In genomic region chr5:76660360-76660759, GRCh38 we compare ENCODE assay signal across 19 cellular contexts. TPM values are rescaled to one million over a fixed set of nuclear protein-coding genes. Genes with fewer than 3 reads are reported as not detected.
"Had no signal": no experiment of that assay in that cellular context is flagged by ENCODE, and none has a peak within 500 bp of the region (broad histone marks: within the 10 kb centered on the region; RNA-seq: fewer than 3 reads in every experiment).

No MANE protein-coding gene starts in this region.

- H3K36me3 ChIP-seq: breast epithelium, neural progenitor cell had no signal

- H3K9ac ChIP-seq: neural progenitor cell, parathyroid adenoma had no signal

- H3K27me3 Mint-ChIP-seq: activated CD8-positive, alpha-beta memory T cell treated with anti-CD3 and anti-CD28 coated beads, Interleukin-2, amount 10 ng/mL, durations not matched to agents 7 days and 5 days; activated naive CD8-positive, alpha-beta T cell; T-helper 17 cell had no signal

- DNase-seq: activated CD4-positive, alpha-beta T cell treated with anti-CD3 and anti-CD28 coated beads, Interleukin-2, amount 50 U/mL, for 4 hours; activated CD8-positive, alpha-beta memory T cell treated with anti-CD3 and anti-CD28 coated beads, Interleukin-2, amount 10 ng/mL, durations not matched to agents 7 days and 5 days; activated effector memory CD4-positive, alpha-beta T cell treated with anti-CD3 and anti-CD28 coated beads, Interleukin-2, amount 50 U/mL, for 16 hours; activated T-cell treated with anti-CD3 and anti-CD28 coated beads, Interleukin-2, amount 50 U/mL, for 4 hours; anterior cingulate cortex; glutamatergic neuron; immature natural killer cell; left cardiac atrium; lower lobe of right lung; retina; small intestine; stimulated activated naive CD4-positive, alpha-beta T cell treated with Interleukin-2 at 50 U/mL for 16 hours; T-helper 17 cell had no signal

- H3K79me2 ChIP-seq: parathyroid adenoma had no signal

- H3K4me3 Mint-ChIP-seq: activated CD8-positive, alpha-beta memory T cell treated with anti-CD3 and anti-CD28 coated beads, Interleukin-2, amount 10 ng/mL, durations not matched to agents 7 days and 5 days; activated naive CD8-positive, alpha-beta T cell; activated T-cell treated with anti-CD3 and anti-CD28 coated beads, Interleukin-2, amount 50 U/mL, for 4 hours; immature natural killer cell; mesothelial cell of epicardium; neural progenitor cell; T-helper 17 cell had no signal

- H3K4me3 ChIP-seq: breast epithelium, lower lobe of right lung, neural progenitor cell had no signal

- H3K4me1 Mint-ChIP-seq: activated CD8-positive, alpha-beta memory T cell treated with anti-CD3 and anti-CD28 coated beads, Interleukin-2, amount 10 ng/mL, durations not matched to agents 7 days and 5 days; immature natural killer cell had no signal

- H2AFZ ChIP-seq: neural progenitor cell, parathyroid adenoma had no signal

- H3K27ac Mint-ChIP-seq: activated CD8-positive, alpha-beta memory T cell treated with anti-CD3 and anti-CD28 coated beads, Interleukin-2, amount 10 ng/mL, durations not matched to agents 7 days and 5 days; activated naive CD8-positive, alpha-beta T cell; neural progenitor cell had no signal

- H3K4me1 ChIP-seq: breast epithelium, lower lobe of right lung, parathyroid adenoma had no signal

- H3K9me3 Mint-ChIP-seq: activated T-cell treated with anti-CD3 and anti-CD28 coated beads, Interleukin-2, amount 50 U/mL, for 4 hours; immature natural killer cell; mesothelial cell of epicardium; neural progenitor cell had no signal

- H3K4me2 ChIP-seq: neural progenitor cell had no signal

- H3K27ac ChIP-seq: epithelial cell of prostate, lower lobe of right lung, neural progenitor cell, parathyroid adenoma had no signal

- H3K9me3 ChIP-seq: breast epithelium, lower lobe of right lung had no signal

- H3K27me3 ChIP-seq: breast epithelium, neural progenitor cell had no signal

RNA-seq across cellular contexts. Expression of gene F2RL2, which starts 37.2 kb away (rescaled TPM):
- total RNA-seq: lower lobe of right lung, T-helper 17 cell had no signal
